Comparison of ENCODE assay signal across 8 cellular contexts in the genomic region with DNA sequence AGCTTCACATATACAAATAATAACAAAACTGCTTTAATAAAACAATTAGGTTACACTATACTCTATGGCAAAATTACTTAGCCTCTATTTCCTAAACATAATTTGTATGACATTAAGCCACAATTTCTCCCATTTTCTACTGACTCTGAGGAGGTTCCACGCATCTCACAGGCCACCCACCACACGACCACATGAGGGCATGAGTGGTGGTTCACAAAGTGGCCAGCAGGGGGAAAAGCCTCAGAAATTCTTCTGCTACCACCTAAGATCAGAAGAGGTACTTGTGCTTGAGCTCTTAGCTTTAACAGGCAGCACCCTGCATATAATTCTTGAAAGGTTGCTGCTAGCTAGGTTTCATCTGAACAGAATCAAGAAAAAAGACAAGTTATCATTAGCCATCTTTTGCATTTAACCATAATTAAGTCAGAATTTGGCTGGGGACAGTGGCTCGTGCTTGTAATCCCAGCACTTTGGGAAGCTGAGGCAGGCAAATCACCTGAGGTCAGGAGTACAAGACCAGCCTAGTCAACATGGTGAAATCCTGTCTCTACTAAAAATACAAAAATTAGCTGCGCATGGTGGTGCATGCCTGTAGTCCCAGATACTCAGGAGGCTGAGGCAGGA. TPM values are rescaled to one million over a fixed set of nuclear protein-coding genes. Genes with fewer than 3 reads are reported as not detected.
DNase-seq lines count a peak whose midpoint lies in the region; ATAC-seq and TF ChIP-seq lines count a peak whose summit lies in the region.

No MANE protein-coding gene starts in this region.

- peaks cover 7% of the 10 kb centered on the region for H3K36me3 Mint-ChIP-seq in IgD-negative memory B cell
- peaks cover 24% of the 10 kb centered on the region for H3K36me3 Mint-ChIP-seq in activated naive CD4-positive, alpha-beta T cell treated with anti-CD3 and anti-CD28 coated beads, Interleukin-2, amount 50 U/mL, for 24 hours

- WGBS in right cardiac atrium: 59% methylated on average over 4 of the region's 4 CpGs

- no peak overlapping the region for H3K4me3 ChIP-seq in right cardiac atrium (ENCODE audit: low read length)

- no peaks in the 10 kb centered on the region for H3K9me3 Mint-ChIP-seq in IgD-negative memory B cell
- H3K9me3 Mint-ChIP-seq in activated naive CD4-positive, alpha-beta T cell treated with anti-CD3 and anti-CD28 coated beads, Interleukin-2, amount 50 U/mL, for 24 hours: no peaks in the 10 kb centered on the region

- no peaks in the 10 kb centered on the region for H3K27me3 Mint-ChIP-seq in IgD-negative memory B cell
- H3K27me3 Mint-ChIP-seq in activated naive CD4-positive, alpha-beta T cell treated with anti-CD3 and anti-CD28 coated beads, Interleukin-2, amount 50 U/mL, for 24 hours: no peaks in the 10 kb centered on the region

- peak; percentile 70 for TF ChIP-seq CTCF in GM10266 (IDR thresholded peaks at IDR 0.05; ENCODE audit: control insufficient read depth, insufficient read depth, low read depth, missing control alignments)

- peak; percentile 27 for DNase-seq in GM10266 (ENCODE audit: extremely low spot score)
- peak; percentile 41 to 68 (median 60) for DNase-seq in right cardiac atrium
- DNase-seq in stimulated activated CD4-positive, alpha-beta T cell treated with anti-CD3 and anti-CD28 coated beads, Interleukin-15, amount 100 ng/mL, for 1 hour (ENCODE audit: low read depth in 1 of 2, low spot score in 1 of 2): peak; percentile 45 to 49
- no peak for DNase-seq in ureter (ENCODE audit: low spot score)

- peak overlapping the region in 2 of 3 donors; percentile 3 to 90 for H3K27ac Mint-ChIP-seq in IgD-negative memory B cell
- H3K27ac Mint-ChIP-seq in activated naive CD4-positive, alpha-beta T cell treated with anti-CD3 and anti-CD28 coated beads, Interleukin-2, amount 50 U/mL, for 24 hours: peak overlapping the region; percentile 83

- H3K27ac ChIP-seq in right cardiac atrium (ENCODE audit: low read length): no peak overlapping the region

- H3K4me1 Mint-ChIP-seq in IgD-negative memory B cell: peaks cover 24 to 36% (median 31%) of the 10 kb centered on the region in 3 donors
- H3K4me1 Mint-ChIP-seq in activated naive CD4-positive, alpha-beta T cell treated with anti-CD3 and anti-CD28 coated beads, Interleukin-2, amount 50 U/mL, for 24 hours: peaks cover 70% of the 10 kb centered on the region

- H3K4me3 Mint-ChIP-seq in IgD-negative memory B cell: peak overlapping the region in 2 of 4 donors; percentile 1 to 55
- peak overlapping the region; percentile 65 for H3K4me3 Mint-ChIP-seq in activated naive CD4-positive, alpha-beta T cell treated with anti-CD3 and anti-CD28 coated beads, Interleukin-2, amount 50 U/mL, for 24 hours

- no peaks in the 10 kb centered on the region for H3K9me3 ChIP-seq in right cardiac atrium (ENCODE audit: control insufficient read depth, low read length)

- peak; percentile 91 for ATAC-seq in GM21717 (IDR thresholded peaks at IDR 0.05; ENCODE audit: unreplicated experiment)
- peak; percentile 98 for ATAC-seq in SK-N-SH treated with all-trans-retinoic acid at 6 μM for 48 hours
- peak; percentile 41 to 71 for ATAC-seq in right cardiac atrium

- intact Hi-C loops in right cardiac atrium (cut with DNase I): no loop called here

- no peaks in the 10 kb centered on the region for H3K4me1 ChIP-seq in right cardiac atrium (ENCODE audit: control insufficient read depth, insufficient read depth, low read length)

- no peaks in the 10 kb centered on the region for H3K27me3 ChIP-seq in right cardiac atrium (ENCODE audit: control insufficient read depth, insufficient read depth)

TF ChIP-seq in SK-N-SH treated with all-trans-retinoic acid at 6 μM for 48 hours, 23 proteins besides CTCF, POLR2A, EP300 and RAD21:
- TF ChIP-seq, protein P1, sequence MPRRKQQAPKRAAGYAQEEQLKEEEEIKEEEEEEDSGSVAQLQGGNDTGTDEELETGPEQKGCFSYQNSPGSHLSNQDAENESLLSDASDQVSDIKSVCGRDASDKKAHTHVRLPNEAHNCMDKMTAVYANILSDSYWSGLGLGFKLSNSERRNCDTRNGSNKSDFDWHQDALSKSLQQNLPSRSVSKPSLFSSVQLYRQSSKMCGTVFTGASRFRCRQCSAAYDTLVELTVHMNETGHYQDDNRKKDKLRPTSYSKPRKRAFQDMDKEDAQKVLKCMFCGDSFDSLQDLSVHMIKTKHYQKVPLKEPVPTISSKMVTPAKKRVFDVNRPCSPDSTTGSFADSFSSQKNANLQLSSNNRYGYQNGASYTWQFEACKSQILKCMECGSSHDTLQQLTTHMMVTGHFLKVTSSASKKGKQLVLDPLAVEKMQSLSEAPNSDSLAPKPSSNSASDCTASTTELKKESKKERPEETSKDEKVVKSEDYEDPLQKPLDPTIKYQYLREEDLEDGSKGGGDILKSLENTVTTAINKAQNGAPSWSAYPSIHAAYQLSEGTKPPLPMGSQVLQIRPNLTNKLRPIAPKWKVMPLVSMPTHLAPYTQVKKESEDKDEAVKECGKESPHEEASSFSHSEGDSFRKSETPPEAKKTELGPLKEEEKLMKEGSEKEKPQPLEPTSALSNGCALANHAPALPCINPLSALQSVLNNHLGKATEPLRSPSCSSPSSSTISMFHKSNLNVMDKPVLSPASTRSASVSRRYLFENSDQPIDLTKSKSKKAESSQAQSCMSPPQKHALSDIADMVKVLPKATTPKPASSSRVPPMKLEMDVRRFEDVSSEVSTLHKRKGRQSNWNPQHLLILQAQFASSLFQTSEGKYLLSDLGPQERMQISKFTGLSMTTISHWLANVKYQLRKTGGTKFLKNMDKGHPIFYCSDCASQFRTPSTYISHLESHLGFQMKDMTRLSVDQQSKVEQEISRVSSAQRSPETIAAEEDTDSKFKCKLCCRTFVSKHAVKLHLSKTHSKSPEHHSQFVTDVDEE (CRISPR knock-in tag; IDR thresholded peaks at IDR 0.05): no peak
- TF ChIP-seq OSR1 (CRISPR knock-in tag; IDR thresholded peaks at IDR 0.05) (no peak), PPARA (CRISPR knock-in tag; IDR thresholded peaks at IDR 0.05; ENCODE audit: borderline replicate concordance) (no peak), ZFP3 (CRISPR knock-in tag; IDR thresholded peaks at IDR 0.05) (no peak), RARB (CRISPR knock-in tag; IDR thresholded peaks at IDR 0.05) (no peak), SNAI2 (CRISPR knock-in tag; IDR thresholded peaks at IDR 0.05) (no peak)
- TF ChIP-seq, protein P2, sequence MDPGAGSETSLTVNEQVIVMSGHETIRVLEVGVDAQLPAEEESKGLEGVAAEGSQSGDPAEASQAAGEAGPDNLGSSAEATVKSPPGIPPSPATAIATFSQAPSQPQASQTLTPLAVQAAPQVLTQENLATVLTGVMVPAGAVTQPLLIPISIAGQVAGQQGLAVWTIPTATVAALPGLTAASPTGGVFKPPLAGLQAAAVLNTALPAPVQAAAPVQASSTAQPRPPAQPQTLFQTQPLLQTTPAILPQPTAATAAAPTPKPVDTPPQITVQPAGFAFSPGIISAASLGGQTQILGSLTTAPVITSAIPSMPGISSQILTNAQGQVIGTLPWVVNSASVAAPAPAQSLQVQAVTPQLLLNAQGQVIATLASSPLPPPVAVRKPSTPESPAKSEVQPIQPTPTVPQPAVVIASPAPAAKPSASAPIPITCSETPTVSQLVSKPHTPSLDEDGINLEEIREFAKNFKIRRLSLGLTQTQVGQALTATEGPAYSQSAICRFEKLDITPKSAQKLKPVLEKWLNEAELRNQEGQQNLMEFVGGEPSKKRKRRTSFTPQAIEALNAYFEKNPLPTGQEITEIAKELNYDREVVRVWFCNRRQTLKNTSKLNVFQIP (CRISPR knock-in tag; IDR thresholded peaks at IDR 0.05; ENCODE audit: borderline replicate concordance, low read depth): no peak
- TF ChIP-seq, protein P3, sequence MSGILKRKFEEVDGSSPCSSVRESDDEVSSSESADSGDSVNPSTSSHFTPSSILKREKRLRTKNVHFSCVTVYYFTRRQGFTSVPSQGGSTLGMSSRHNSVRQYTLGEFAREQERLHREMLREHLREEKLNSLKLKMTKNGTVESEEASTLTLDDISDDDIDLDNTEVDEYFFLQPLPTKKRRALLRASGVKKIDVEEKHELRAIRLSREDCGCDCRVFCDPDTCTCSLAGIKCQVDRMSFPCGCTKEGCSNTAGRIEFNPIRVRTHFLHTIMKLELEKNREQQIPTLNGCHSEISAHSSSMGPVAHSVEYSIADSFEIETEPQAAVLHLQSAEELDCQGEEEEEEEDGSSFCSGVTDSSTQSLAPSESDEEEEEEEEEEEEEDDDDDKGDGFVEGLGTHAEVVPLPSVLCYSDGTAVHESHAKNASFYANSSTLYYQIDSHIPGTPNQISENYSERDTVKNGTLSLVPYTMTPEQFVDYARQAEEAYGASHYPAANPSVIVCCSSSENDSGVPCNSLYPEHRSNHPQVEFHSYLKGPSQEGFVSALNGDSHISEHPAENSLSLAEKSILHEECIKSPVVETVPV (CRISPR knock-in tag; IDR thresholded peaks at IDR 0.05): no peak
- TF ChIP-seq, protein P4, sequence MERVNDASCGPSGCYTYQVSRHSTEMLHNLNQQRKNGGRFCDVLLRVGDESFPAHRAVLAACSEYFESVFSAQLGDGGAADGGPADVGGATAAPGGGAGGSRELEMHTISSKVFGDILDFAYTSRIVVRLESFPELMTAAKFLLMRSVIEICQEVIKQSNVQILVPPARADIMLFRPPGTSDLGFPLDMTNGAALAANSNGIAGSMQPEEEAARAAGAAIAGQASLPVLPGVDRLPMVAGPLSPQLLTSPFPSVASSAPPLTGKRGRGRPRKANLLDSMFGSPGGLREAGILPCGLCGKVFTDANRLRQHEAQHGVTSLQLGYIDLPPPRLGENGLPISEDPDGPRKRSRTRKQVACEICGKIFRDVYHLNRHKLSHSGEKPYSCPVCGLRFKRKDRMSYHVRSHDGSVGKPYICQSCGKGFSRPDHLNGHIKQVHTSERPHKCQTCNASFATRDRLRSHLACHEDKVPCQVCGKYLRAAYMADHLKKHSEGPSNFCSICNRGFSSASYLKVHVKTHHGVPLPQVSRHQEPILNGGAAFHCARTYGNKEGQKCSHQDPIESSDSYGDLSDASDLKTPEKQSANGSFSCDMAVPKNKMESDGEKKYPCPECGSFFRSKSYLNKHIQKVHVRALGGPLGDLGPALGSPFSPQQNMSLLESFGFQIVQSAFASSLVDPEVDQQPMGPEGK (CRISPR knock-in tag; IDR thresholded peaks at IDR 0.05; ENCODE audit: borderline replicate concordance): no peak
TF ChIP-seq in SK-N-SH treated with all-trans-retinoic acid at 6 μM for 48 hours: peak in this region for 0.

RNA-seq across cellular contexts. Expression of a gene that starts 7.7 kb away (rescaled TPM):
- 141 TPM for polyA plus RNA-seq in IgD-negative memory B cell
- 1 to 10 TPM; 4.6 to 7.1 (median 6.4) TPM for total RNA-seq in right cardiac atrium
- 3.0 TPM for polyA plus RNA-seq in right cardiac atrium
- total RNA-seq in ureter: 14.7 TPM

RNA-seq across cellular contexts. Expression of a gene that starts 10.9 kb away (rescaled TPM):
- polyA plus RNA-seq in IgD-negative memory B cell: 6.3 TPM
- total RNA-seq in right cardiac atrium: 10 to 100 TPM; 53.3 to 60.9 (median 55.8) TPM
- polyA plus RNA-seq in right cardiac atrium: 16.7 TPM
- 48.6 TPM for total RNA-seq in ureter

RNA-seq across cellular contexts. Expression of a gene that starts 54.5 kb away (rescaled TPM):
- polyA plus RNA-seq in IgD-negative memory B cell: 0.11 TPM
- 1 to 10 TPM in 3 of 4 donors, under 1 TPM in 1; 0.91 to 2.7 (median 1.1) TPM for total RNA-seq in right cardiac atrium
- polyA plus RNA-seq in right cardiac atrium: 0.59 TPM
- total RNA-seq in ureter: 1.8 TPM
